Comparison of ENCODE assay signal across 8 cellular contexts in genomic region chr4:102869569-102870227, GRCh38. TPM values are rescaled to one million over a fixed set of nuclear protein-coding genes. Genes with fewer than 3 reads are reported as not detected.
DNase-seq lines count a peak whose midpoint lies in the region; ATAC-seq and TF ChIP-seq lines count a peak whose summit lies in the region.

No MANE protein-coding gene starts in this region.

- CTCF ChIA-PET in A673 (lab: Charles Lee) = no interaction called here

- no TSS peak for BruUV-seq in A673 (replicated peaks; lab: Mats Ljungman, UMichigan)

- WGBS in psoas muscle, 3 donors = 12 to 15% (median 13%) methylated on average over 19 of the region's 19 CpGs

- H3K4me1 ChIP-seq in A673 (ENCODE audit: insufficient read depth, low read length, poor library complexity, severe bottlenecking) (peaks cover 20% of the 10 kb centered on the region), psoas muscle (peaks cover 20% of the 10 kb centered on the region)

- intact Hi-C loops in A673 (cut with micrococcal nuclease; ENCODE audit: unreplicated experiment) = no loop called here
- intact Hi-C loops in psoas muscle (cut with DNase I) = loop anchor here (2.0 to 10.0 kb wide), 4 partner anchors 41 to 225 kb away; partner anchors contain the start of genes BDH2 (in 1 of the 2), MANBA (in 1 of the 2) and UBE2D3 (in 1 of the 2)

- H3K27ac ChIP-seq in A673 (ENCODE audit: low read depth, low read length, poor library complexity, severe bottlenecking) (peak overlapping the region; percentile 96), VCaP (peak overlapping the region; percentile 87), psoas muscle (peak overlapping the region; percentile 91)

- no peak for DNase-seq in A673 (ENCODE audit: low spot score)
- no peak for DNase-seq in fibroblast of mammary gland (ENCODE audit: low read depth)
- no peak for DNase-seq in psoas muscle
- DNase-seq in HPDE6-E6E7 (ENCODE audit: extremely low spot score) = no peak
- no peak for DNase-seq in NCI-H146 (lab: John Stamatoyannopoulos, UW)

- POLR2A ChIA-PET in A673 (lab: Charles Lee; ENCODE audit: low non-redundant PET) = interaction anchor here (0.6 kb wide), 1 partner anchor 42 kb away, joined by 4 read pairs; no protein-coding TSS in a partner anchor

- H3K9me3 ChIP-seq in A673 (ENCODE audit: low read depth, low read length, poor library complexity, severe bottlenecking) (no peaks in the 10 kb centered on the region), psoas muscle (no peaks in the 10 kb centered on the region)

- TF ChIP-seq CTCF in A673 (conservative IDR thresholded peaks at IDR 0.05; ENCODE audit: low read depth, low read length) = no peak
- no peak for TF ChIP-seq CTCF in VCaP (conservative IDR thresholded peaks at IDR 0.05)
- peak; percentile 34 for TF ChIP-seq CTCF in fibroblast of mammary gland (conservative IDR thresholded peaks at IDR 0.05; ENCODE audit: control insufficient read depth, insufficient read depth, low read depth, low read length)
- TF ChIP-seq CTCF in psoas muscle (IDR thresholded peaks at IDR 0.05) = no peak

- peak overlapping the region; percentile 71 for H3K4me3 ChIP-seq in A673 (ENCODE audit: low read depth, low read length, poor library complexity, severe bottlenecking)
- H3K4me3 ChIP-seq in fibroblast of mammary gland (ENCODE audit: control insufficient read depth, low read depth, low read length) = peak overlapping the region; percentile 84
- peak overlapping the region; percentile 82 for H3K4me3 ChIP-seq in psoas muscle

- ATAC-seq in GM18508 (IDR thresholded peaks at IDR 0.05; ENCODE audit: insufficient read depth, unreplicated experiment) (peak; percentile 18), HG03066 (IDR thresholded peaks at IDR 0.05; ENCODE audit: low read depth, unreplicated experiment) (peak; percentile 21), psoas muscle (peak in 1 of 4 donors; percentile 8)

- no peaks in the 10 kb centered on the region for H3K27me3 ChIP-seq in A673 (replicated peaks; ENCODE audit: insufficient read depth, low read depth, low read length, poor library complexity)
- H3K27me3 ChIP-seq in psoas muscle (ENCODE audit: insufficient read depth in 3 of 3, low read length in 2 of 3) = no peaks in the 10 kb centered on the region

- H3K36me3 ChIP-seq in A673 (ENCODE audit: insufficient read depth, low read length, poor library complexity, severe bottlenecking) = no peaks in the 10 kb centered on the region
- no peaks in the 10 kb centered on the region for H3K36me3 ChIP-seq in psoas muscle (ENCODE audit: insufficient read depth in 1 of 2, low read depth in 1 of 2)

RNA-seq across cellular contexts. Expression of gene CISD2, which starts 0.9 kb away (rescaled TPM):
- total RNA-seq in A673 (2021) (40.2 and 49.3 TPM in 2 replicates), psoas muscle (10 to 100 TPM in 2 of 4 donors, 1 to 10 TPM in 2; 6.2 to 13.0 (median 9.1) TPM)
- 10 to 100 TPM; 11.4 to 19.3 (median 15.7) TPM for polyA plus RNA-seq in psoas muscle

RNA-seq across cellular contexts. Expression of gene UBE2D3, which starts 42.3 kb away (rescaled TPM):
- total RNA-seq in A673 (2021) (354 and 378 TPM in 2 replicates), psoas muscle (100 to 1,000 TPM; 221 to 367 (median 346) TPM)
- polyA plus RNA-seq in psoas muscle = 100 to 1,000 TPM; 239 to 629 (median 498) TPM
